Comparison of ENCODE assay signal across 1 cellular context in genomic region chr6:122712864-122713612, GRCh38.
TF ChIP-seq lines count a peak whose summit lies in the region.

No MANE protein-coding gene starts in this region.

TF ChIP-seq in K562, 482 proteins besides CTCF, POLR2A, EP300 and RAD21 (continued from another document):
- TF ChIP-seq ZNF592 (IDR thresholded peaks at IDR 0.05): peak; percentile 8; the same call in 1 of the 2 replicates
- no peak for TF ChIP-seq TBP (optimal IDR thresholded peaks at IDR 0.05; ENCODE audit: low read depth, low read length)
- TF ChIP-seq FOXM1 (IDR thresholded peaks at IDR 0.05; ENCODE audit: low read depth): no peak
- TF ChIP-seq FOXM1 (CRISPR knock-in tag; IDR thresholded peaks at IDR 0.05; ENCODE audit: low read depth): no peak
- TF ChIP-seq ZBTB8A (IDR thresholded peaks at IDR 0.05; ENCODE audit: partially characterized antibody): no peak
- TF ChIP-seq, protein P1, sequence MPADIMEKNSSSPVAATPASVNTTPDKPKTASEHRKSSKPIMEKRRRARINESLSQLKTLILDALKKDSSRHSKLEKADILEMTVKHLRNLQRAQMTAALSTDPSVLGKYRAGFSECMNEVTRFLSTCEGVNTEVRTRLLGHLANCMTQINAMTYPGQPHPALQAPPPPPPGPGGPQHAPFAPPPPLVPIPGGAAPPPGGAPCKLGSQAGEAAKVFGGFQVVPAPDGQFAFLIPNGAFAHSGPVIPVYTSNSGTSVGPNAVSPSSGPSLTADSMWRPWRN (IDR thresholded peaks at IDR 0.05; ENCODE audit: low read depth): no peak
- TF ChIP-seq NFYB (IDR thresholded peaks at IDR 0.05; ENCODE audit: extremely low read depth, insufficient read length): no peak
- TF ChIP-seq RCOR1 (IDR thresholded peaks at IDR 0.05; ENCODE audit: borderline replicate concordance in 1 of 2, low read depth in 2 of 2, low read length in 2 of 2): no peak
- TF ChIP-seq PYGO2 (tag; IDR thresholded peaks at IDR 0.05): no peak
- no peak for TF ChIP-seq MBD1 (CRISPR knock-in tag; IDR thresholded peaks at IDR 0.05)
- no peak for TF ChIP-seq NELFE (IDR thresholded peaks at IDR 0.05; ENCODE audit: insufficient read depth, insufficient read length)
- TF ChIP-seq MAFF (IDR thresholded peaks at IDR 0.05; ENCODE audit: low read length): peak; percentile 48
- no peak for TF ChIP-seq ZSCAN29 (IDR thresholded peaks at IDR 0.05)
- 0 out of 2 replicates have a peak, but pooled peaks have one; percentile 10 for TF ChIP-seq PTRF (tag; IDR thresholded peaks at IDR 0.05)
- peak; percentile 31; the same call in 1 of the 2 replicates for TF ChIP-seq SPI1 (IDR thresholded peaks at IDR 0.05; ENCODE audit: borderline replicate concordance, low read depth, low read length)
- TF ChIP-seq ZEB2 (IDR thresholded peaks at IDR 0.05): no peak
- peak; percentile 54 for TF ChIP-seq C11orf30 (IDR thresholded peaks at IDR 0.05; ENCODE audit: low read depth)
- TF ChIP-seq TEAD1 (CRISPR knock-in tag; IDR thresholded peaks at IDR 0.05): no peak
- no peak for TF ChIP-seq RBM14 (IDR thresholded peaks at IDR 0.05; ENCODE audit: borderline replicate concordance, insufficient read depth, low read depth, low read length)
- TF ChIP-seq MAZ (CRISPR knock-in tag; conservative IDR thresholded peaks at IDR 0.05 in 1 of 2, IDR thresholded peaks at IDR 0.05 in 1 of 2): no peak
- no peak for TF ChIP-seq FOXK1 (CRISPR knock-in tag; IDR thresholded peaks at IDR 0.05; ENCODE audit: borderline replicate concordance)
- TF ChIP-seq NFATC3 (IDR thresholded peaks at IDR 0.05): no peak
- TF ChIP-seq DPF2 (IDR thresholded peaks at IDR 0.05): no peak
- no peak for TF ChIP-seq HDAC8 (tag; IDR thresholded peaks at IDR 0.05)
- no peak for TF ChIP-seq SRSF3 (IDR thresholded peaks at IDR 0.05; ENCODE audit: insufficient read depth, low read length)
- no peak for TF ChIP-seq BRF1 (IDR thresholded peaks at IDR 0.05; ENCODE audit: borderline replicate concordance, extremely low read depth, insufficient read length)
- no peak for TF ChIP-seq JUND (IDR thresholded peaks at IDR 0.05; ENCODE audit: borderline replicate concordance, low read depth, low read length)
- no peak; the same call in 2 of the 3 replicates for TF ChIP-seq JUND (tag; IDR thresholded peaks at IDR 0.05; ENCODE audit: borderline replicate concordance, low read depth, low read length)
- no peak for TF ChIP-seq NR3C1 (CRISPR knock-in tag; IDR thresholded peaks at IDR 0.05)
- TF ChIP-seq EHMT2 (IDR thresholded peaks at IDR 0.05): no peak
- TF ChIP-seq KDM1A (IDR thresholded peaks at IDR 0.05): no peak
- TF ChIP-seq, protein P2, sequence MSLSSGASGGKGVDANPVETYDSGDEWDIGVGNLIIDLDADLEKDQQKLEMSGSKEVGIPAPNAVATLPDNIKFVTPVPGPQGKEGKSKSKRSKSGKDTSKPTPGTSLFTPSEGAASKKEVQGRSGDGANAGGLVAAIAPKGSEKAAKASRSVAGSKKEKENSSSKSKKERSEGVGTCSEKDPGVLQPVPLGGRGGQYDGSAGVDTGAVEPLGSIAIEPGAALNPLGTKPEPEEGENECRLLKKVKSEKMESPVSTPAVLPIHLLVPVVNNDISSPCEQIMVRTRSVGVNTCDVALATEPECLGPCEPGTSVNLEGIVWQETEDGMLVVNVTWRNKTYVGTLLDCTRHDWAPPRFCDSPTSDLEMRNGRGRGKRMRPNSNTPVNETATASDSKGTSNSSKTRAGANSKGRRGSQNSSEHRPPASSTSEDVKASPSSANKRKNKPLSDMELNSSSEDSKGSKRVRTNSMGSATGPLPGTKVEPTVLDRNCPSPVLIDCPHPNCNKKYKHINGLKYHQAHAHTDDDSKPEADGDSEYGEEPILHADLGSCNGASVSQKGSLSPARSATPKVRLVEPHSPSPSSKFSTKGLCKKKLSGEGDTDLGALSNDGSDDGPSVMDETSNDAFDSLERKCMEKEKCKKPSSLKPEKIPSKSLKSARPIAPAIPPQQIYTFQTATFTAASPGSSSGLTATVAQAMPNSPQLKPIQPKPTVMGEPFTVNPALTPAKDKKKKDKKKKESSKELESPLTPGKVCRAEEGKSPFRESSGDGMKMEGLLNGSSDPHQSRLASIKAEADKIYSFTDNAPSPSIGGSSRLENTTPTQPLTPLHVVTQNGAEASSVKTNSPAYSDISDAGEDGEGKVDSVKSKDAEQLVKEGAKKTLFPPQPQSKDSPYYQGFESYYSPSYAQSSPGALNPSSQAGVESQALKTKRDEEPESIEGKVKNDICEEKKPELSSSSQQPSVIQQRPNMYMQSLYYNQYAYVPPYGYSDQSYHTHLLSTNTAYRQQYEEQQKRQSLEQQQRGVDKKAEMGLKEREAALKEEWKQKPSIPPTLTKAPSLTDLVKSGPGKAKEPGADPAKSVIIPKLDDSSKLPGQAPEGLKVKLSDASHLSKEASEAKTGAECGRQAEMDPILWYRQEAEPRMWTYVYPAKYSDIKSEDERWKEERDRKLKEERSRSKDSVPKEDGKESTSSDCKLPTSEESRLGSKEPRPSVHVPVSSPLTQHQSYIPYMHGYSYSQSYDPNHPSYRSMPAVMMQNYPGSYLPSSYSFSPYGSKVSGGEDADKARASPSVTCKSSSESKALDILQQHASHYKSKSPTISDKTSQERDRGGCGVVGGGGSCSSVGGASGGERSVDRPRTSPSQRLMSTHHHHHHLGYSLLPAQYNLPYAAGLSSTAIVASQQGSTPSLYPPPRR (CRISPR knock-in tag; IDR thresholded peaks at IDR 0.05; ENCODE audit: borderline replicate concordance): no peak
- TF ChIP-seq, protein P3, sequence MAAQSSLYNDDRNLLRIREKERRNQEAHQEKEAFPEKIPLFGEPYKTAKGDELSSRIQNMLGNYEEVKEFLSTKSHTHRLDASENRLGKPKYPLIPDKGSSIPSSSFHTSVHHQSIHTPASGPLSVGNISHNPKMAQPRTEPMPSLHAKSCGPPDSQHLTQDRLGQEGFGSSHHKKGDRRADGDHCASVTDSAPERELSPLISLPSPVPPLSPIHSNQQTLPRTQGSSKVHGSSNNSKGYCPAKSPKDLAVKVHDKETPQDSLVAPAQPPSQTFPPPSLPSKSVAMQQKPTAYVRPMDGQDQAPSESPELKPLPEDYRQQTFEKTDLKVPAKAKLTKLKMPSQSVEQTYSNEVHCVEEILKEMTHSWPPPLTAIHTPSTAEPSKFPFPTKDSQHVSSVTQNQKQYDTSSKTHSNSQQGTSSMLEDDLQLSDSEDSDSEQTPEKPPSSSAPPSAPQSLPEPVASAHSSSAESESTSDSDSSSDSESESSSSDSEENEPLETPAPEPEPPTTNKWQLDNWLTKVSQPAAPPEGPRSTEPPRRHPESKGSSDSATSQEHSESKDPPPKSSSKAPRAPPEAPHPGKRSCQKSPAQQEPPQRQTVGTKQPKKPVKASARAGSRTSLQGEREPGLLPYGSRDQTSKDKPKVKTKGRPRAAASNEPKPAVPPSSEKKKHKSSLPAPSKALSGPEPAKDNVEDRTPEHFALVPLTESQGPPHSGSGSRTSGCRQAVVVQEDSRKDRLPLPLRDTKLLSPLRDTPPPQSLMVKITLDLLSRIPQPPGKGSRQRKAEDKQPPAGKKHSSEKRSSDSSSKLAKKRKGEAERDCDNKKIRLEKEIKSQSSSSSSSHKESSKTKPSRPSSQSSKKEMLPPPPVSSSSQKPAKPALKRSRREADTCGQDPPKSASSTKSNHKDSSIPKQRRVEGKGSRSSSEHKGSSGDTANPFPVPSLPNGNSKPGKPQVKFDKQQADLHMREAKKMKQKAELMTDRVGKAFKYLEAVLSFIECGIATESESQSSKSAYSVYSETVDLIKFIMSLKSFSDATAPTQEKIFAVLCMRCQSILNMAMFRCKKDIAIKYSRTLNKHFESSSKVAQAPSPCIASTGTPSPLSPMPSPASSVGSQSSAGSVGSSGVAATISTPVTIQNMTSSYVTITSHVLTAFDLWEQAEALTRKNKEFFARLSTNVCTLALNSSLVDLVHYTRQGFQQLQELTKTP (IDR thresholded peaks at IDR 0.05; ENCODE audit: low read depth in 1 of 2, partially characterized antibody in 2 of 2): no peak
- TF ChIP-seq CCNT2 (IDR thresholded peaks at IDR 0.05; ENCODE audit: borderline replicate concordance, extremely low read depth, insufficient read length, low read depth, low read length): no peak
- no peak for TF ChIP-seq JUN (IDR thresholded peaks at IDR 0.05; ENCODE audit: borderline replicate concordance, low read depth, low read length)
- no peak for TF ChIP-seq JUN (CRISPR knock-in tag; IDR thresholded peaks at IDR 0.05; ENCODE audit: borderline replicate concordance)
- TF ChIP-seq ZNF780A (CRISPR knock-in tag; IDR thresholded peaks at IDR 0.05): no peak
- no peak for TF ChIP-seq IRF9 (tag; IDR thresholded peaks at IDR 0.05)
- TF ChIP-seq HNRNPLL (IDR thresholded peaks at IDR 0.05; ENCODE audit: low read depth, low read length, poor library complexity, severe bottlenecking): peak; percentile 71
- TF ChIP-seq ZNF212 (CRISPR knock-in tag; IDR thresholded peaks at IDR 0.05): no peak
TF ChIP-seq in K562: peak in this region for 8.
